In the genomic region with DNA sequence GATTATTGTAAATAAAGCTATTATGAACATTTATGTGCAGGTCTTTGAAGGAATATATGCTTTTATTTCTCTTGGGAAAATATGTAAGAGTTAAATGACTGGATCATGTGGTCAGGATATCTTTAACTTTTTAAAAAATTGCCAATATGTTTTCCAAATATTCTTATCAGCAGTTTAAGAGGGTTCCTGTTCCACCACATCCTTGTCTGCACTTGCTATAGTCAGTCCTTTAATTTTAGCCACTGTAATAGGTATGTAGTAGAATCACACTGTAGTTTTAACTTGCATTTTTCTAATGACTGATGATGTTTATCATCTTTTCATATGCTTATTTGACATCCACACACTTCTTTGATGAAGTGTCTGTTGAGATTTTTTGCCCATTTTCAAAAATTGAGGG, we compare ENCODE assay signal across 31 cellular contexts. TPM values are rescaled to one million over a fixed set of nuclear protein-coding genes. Genes with fewer than 3 reads are reported as not detected.
DNase-seq lines count a peak whose midpoint lies in the region; ATAC-seq, FAIRE-seq and TF ChIP-seq lines count a peak whose summit lies in the region.
"Had no signal": no experiment of that assay in that cellular context is flagged by ENCODE, and none has a peak within 500 bp of the region (broad histone marks: within the 10 kb centered on the region; RNA-seq: fewer than 3 reads in every experiment).

No MANE protein-coding gene starts in this region.

- H3K79me2 ChIP-seq in HepG2 (ENCODE audit: insufficient read depth, low read length) = no peaks in the 10 kb centered on the region
- no peaks in the 10 kb centered on the region for H3K79me2 ChIP-seq in K562 (ENCODE audit: control insufficient read depth, insufficient read depth, low read length)

- no peak for TF ChIP-seq POLR2A in HepG2 (IDR thresholded peaks at IDR 0.05; ENCODE audit: insufficient read depth in 1 of 2, low read depth in 2 of 2, low read length in 2 of 2)
- TF ChIP-seq POLR2A in right lobe of liver (IDR thresholded peaks at IDR 0.05) = no peak
- no peak for TF ChIP-seq POLR2A in A549 (IDR thresholded peaks at IDR 0.05; ENCODE audit: low read length)
- TF ChIP-seq POLR2A in K562 (conservative IDR thresholded peaks at IDR 0.05) = no peak

- TF ChIP-seq EP300 in HepG2 (IDR thresholded peaks at IDR 0.05; ENCODE audit: low read depth in 2 of 2, low read length in 2 of 2) (no peak), HepG2 (CRISPR knock-in tag; IDR thresholded peaks at IDR 0.05; ENCODE audit: borderline replicate concordance) (no peak), A549 (IDR thresholded peaks at IDR 0.05) (no peak), K562 (IDR thresholded peaks at IDR 0.05; ENCODE audit: low read length) (no peak)

- H3K9ac ChIP-seq in HepG2 (ENCODE audit: insufficient read depth, low read depth, low read length) = no peak overlapping the region
- H3K9ac ChIP-seq in K562 (ENCODE audit: insufficient read depth in 1 of 2, low read depth in 2 of 2, low read length in 2 of 2) = no peak overlapping the region
- H3K9ac ChIP-seq: BLaER1; BLaER1 treated with 17β-estradiol and CSF1 and Interleukin-3, amounts not matched to agents 10 nM and 100 nM had no signal

- FAIRE-seq in HepG2 (lab: Jason Lieb, UNC) (no peak), A549 (lab: Jason Lieb, UNC) (no peak), K562 (lab: Jason Lieb, UNC) (no peak)
- FAIRE-seq: A204.1, D721Med had no signal

- no peak for TF ChIP-seq CTCF in HepG2 (CRISPR knock-in tag; IDR thresholded peaks at IDR 0.05)
- TF ChIP-seq CTCF in right lobe of liver (IDR thresholded peaks at IDR 0.05) = no peak
- TF ChIP-seq CTCF in A549 (IDR thresholded peaks at IDR 0.05) = no peak
- TF ChIP-seq CTCF in K562 (IDR thresholded peaks at IDR 0.05 in 2 of 3, conservative IDR thresholded peaks at IDR 0.05 in 1 of 3; ENCODE audit: insufficient read depth in 2 of 3, low read depth in 1 of 3, low read length in 3 of 3) = no peak

- H3K4me1 ChIP-seq in HepG2 (ENCODE audit: insufficient read depth, low read length) (no peaks in the 10 kb centered on the region), right lobe of liver (no peaks in the 10 kb centered on the region), A549 (no peaks in the 10 kb centered on the region), K562 (replicated peaks in 1 of 2; ENCODE audit: control insufficient read depth in 2 of 2, insufficient read depth in 2 of 2, low read length in 2 of 2) (no peaks in the 10 kb centered on the region)
- H3K4me1 ChIP-seq: BE2C; BLaER1; BLaER1 treated with 17β-estradiol and CSF1 and Interleukin-3, amounts not matched to agents 10 nM and 100 nM; Caco-2 had no signal

- ATAC-seq in HepG2 = no peak
- ATAC-seq in right lobe of liver = no peak
- ATAC-seq in A549 = no peak
- ATAC-seq in K562 = no peak
- ATAC-seq: CD8-positive, alpha-beta T cell had no signal

- CTCF ChIA-PET in HepG2 (lab: Yijun Ruan, JAX; ENCODE audit: low intra/inter-chr PET ratio, low total read pairs) (no interaction called here), A549 (lab: Yijun Ruan, JAX) (interaction anchor here (0.6 kb wide), 1 partner anchor 331 kb away, joined by 3 read pairs; no protein-coding TSS in a partner anchor), K562 (lab: Yijun Ruan, JAX; ENCODE audit: low intra/inter-chr PET ratio) (interaction anchor here (0.6 kb wide), 1 partner anchor 16 kb away, joined by 3 read pairs; no protein-coding TSS in a partner anchor)

- H3K36me3 ChIP-seq in HepG2 (replicated peaks in 1 of 2; ENCODE audit: control insufficient read depth in 1 of 2, insufficient read depth in 2 of 2, low read length in 2 of 2) (no peaks in the 10 kb centered on the region), right lobe of liver (no peaks in the 10 kb centered on the region), K562 (ENCODE audit: control insufficient read depth, insufficient read depth, low read length) (no peaks in the 10 kb centered on the region)
- H3K36me3 ChIP-seq: BE2C; BLaER1; BLaER1 treated with 17β-estradiol and CSF1 and Interleukin-3, amounts not matched to agents 10 nM and 100 nM had no signal

- H3K4me3 ChIP-seq in HepG2 (replicated peaks in 1 of 3; ENCODE audit: insufficient read depth in 1 of 3, low read depth in 2 of 3, low read length in 3 of 3) (no peak overlapping the region), right lobe of liver (no peak overlapping the region), A549 (no peak overlapping the region), K562 (no peak overlapping the region)
- H3K4me3 ChIP-seq: BLaER1; BLaER1 treated with 17β-estradiol and CSF1 and Interleukin-3, amounts not matched to agents 10 nM and 100 nM had no signal

- intact Hi-C loops in HepG2 (cut with micrococcal nuclease; ENCODE audit: unreplicated experiment) = no loop called here
- intact Hi-C loops in right lobe of liver (cut with DNase I) = no loop called here
- intact Hi-C loops in K562 (cut with micrococcal nuclease) = no loop called here

- H3K4me2 ChIP-seq in HepG2 (ENCODE audit: low read depth, low read length) (no peak overlapping the region), A549 (no peak overlapping the region), K562 (ENCODE audit: insufficient read depth, low read length) (no peak overlapping the region)
- H3K4me2 ChIP-seq: BLaER1; BLaER1 treated with 17β-estradiol and CSF1 and Interleukin-3, amounts not matched to agents 10 nM and 100 nM had no signal

- TF ChIP-seq RAD21 in HepG2 (CRISPR knock-in tag; IDR thresholded peaks at IDR 0.05) = no peak
- TF ChIP-seq RAD21 in A549 (conservative IDR thresholded peaks at IDR 0.05 in 1 of 2, IDR thresholded peaks at IDR 0.05 in 1 of 2) = no peak
- no peak for TF ChIP-seq RAD21 in K562 (CRISPR knock-in tag; conservative IDR thresholded peaks at IDR 0.05 in 1 of 2, IDR thresholded peaks at IDR 0.05 in 1 of 2)

- no peaks in the 10 kb centered on the region for H3K27me3 ChIP-seq in HepG2 (ENCODE audit: control insufficient read depth in 1 of 2, insufficient read depth in 2 of 2, low read length in 2 of 2)
- no peaks in the 10 kb centered on the region for H3K27me3 ChIP-seq in right lobe of liver
- no peaks in the 10 kb centered on the region for H3K27me3 ChIP-seq in K562 (ENCODE audit: control insufficient read depth in 2 of 2, insufficient read depth in 2 of 2, low read length in 2 of 2)
- H3K27me3 ChIP-seq: BE2C; BLaER1; BLaER1 treated with 17β-estradiol and CSF1 and Interleukin-3, amounts not matched to agents 10 nM and 100 nM had no signal

- in situ Hi-C loops in HepG2 (cut with HindIII; ENCODE audit: extremely low pct_ligation_motif_present, low pct_unique_long_range_greater_than_20kb) (no loop called here), K562 (cut with MboI) (no loop called here), ACHN (cut with HindIII; ENCODE audit: low pct_ligation_motif_present, low pct_unique_long_range_greater_than_20kb, low sequenced_read_pairs) (no loop called here)

- H3K27ac ChIP-seq in HepG2 (ENCODE audit: extremely low read length, insufficient read depth, low read length) (no peak overlapping the region), right lobe of liver (no peak overlapping the region), A549 (no peak overlapping the region), K562 (ENCODE audit: extremely low read depth, low read depth, low read length) (no peak overlapping the region)
- H3K27ac ChIP-seq: 22Rv1; BLaER1; BLaER1 treated with 17β-estradiol and CSF1 and Interleukin-3, amounts not matched to agents 10 nM and 100 nM; C4-2B had no signal

- DNase-seq in HepG2 (ENCODE audit: low spot score) (no peak), right lobe of liver (no peak), A549 (ENCODE audit: low read depth in 1 of 2, low spot score in 1 of 2) (no peak), K562 (ENCODE audit: extremely low read depth in 1 of 4, low spot score in 3 of 4) (no peak), ACHN (no peak), RPMI8226 (no peak)
- DNase-seq: 8988T; AML-193; BE2C; C1 segment of cervical spinal cord; Caco-2; Calu3; CD4-positive, alpha-beta memory T cell; CD4-positive, alpha-beta T cell; CD4-positive, CD25-positive, alpha-beta regulatory T cell; CD8-positive, alpha-beta memory T cell; CD8-positive, alpha-beta T cell; COR-L47; DMS 273 treated with DMSO at 0.1 percent for 48 hours; DMS153; DMS53; DMS79; DMS79 treated with DMSO at 0.1 percent for 48 hours; DND-41; EL had no signal

- POLR2A ChIA-PET in HepG2 (lab: Yijun Ruan, JAX) = no interaction called here
- POLR2A ChIA-PET in A549 (lab: Yijun Ruan, JAX) = no interaction called here
- POLR2A ChIA-PET in K562 (lab: Yijun Ruan, JAX) = no interaction called here

- BruUV-seq in HepG2 (replicated peaks; lab: Mats Ljungman, UMichigan) = no TSS peak
- no TSS peak for BruUV-seq in K562 (replicated peaks; lab: Mats Ljungman, UMichigan)

- H3K9me3 ChIP-seq in HepG2 (ENCODE audit: low read length) (no peaks in the 10 kb centered on the region), right lobe of liver (no peaks in the 10 kb centered on the region), A549 (no peaks in the 10 kb centered on the region), K562 (replicated peaks; ENCODE audit: control insufficient read depth, insufficient read depth, low read depth, low read length) (no peaks in the 10 kb centered on the region)
- H3K9me3 ChIP-seq: BE2C, BLaER1, Caco-2 had no signal

- H4K20me1 ChIP-seq in HepG2 (ENCODE audit: insufficient read depth, low read length) (no peaks in the 10 kb centered on the region), K562 (replicated peaks; ENCODE audit: control insufficient read depth, insufficient read depth, low read length) (no peaks in the 10 kb centered on the region)
- H4K20me1 ChIP-seq: BLaER1; BLaER1 treated with 17β-estradiol and CSF1 and Interleukin-3, amounts not matched to agents 10 nM and 100 nM had no signal

- no peak overlapping the region for H2AFZ ChIP-seq in HepG2 (ENCODE audit: low read length)
- no peak overlapping the region for H2AFZ ChIP-seq in K562 (ENCODE audit: low read depth, low read length)

- no peaks in the 10 kb centered on the region for H3K9me1 ChIP-seq in K562 (ENCODE audit: control insufficient read depth, insufficient read depth, low read length)

RNA-seq across cellular contexts. Expression of a gene that starts 23.6 kb away (rescaled TPM):
- total RNA-seq in HepG2 (2016; rRNA removed; fragmentation: Illumina TruSeq; extraction: Trizol) = 3.4 and 5.4 TPM in 2 replicates
- 0.30 and 1.5 TPM in 2 replicates for total RNA-seq in HepG2 (2016; cell fraction: cytosol; rRNA removed; fragmentation: Illumina TruSeq; extraction: Trizol; ENCODE audit: low read depth)
- 4.1 TPM in 2 replicates for total RNA-seq in HepG2 (2016; cell fraction: insoluble cytoplasmic fraction; rRNA removed; fragmentation: Illumina TruSeq; extraction: Trizol)
- 1.2 and 1.8 TPM in 2 replicates for total RNA-seq in HepG2 (2016; cell fraction: membrane; rRNA removed; fragmentation: Illumina TruSeq; extraction: Trizol)
- total RNA-seq in HepG2 (2016; cell fraction: nucleus; rRNA removed; fragmentation: Illumina TruSeq; extraction: Trizol) = 4.9 and 5.6 TPM in 2 replicates
- 12.8 and 12.9 TPM in 2 replicates for polyA plus RNA-seq in HepG2 (2011; rRNA removed)
- 6.4 and 8.1 TPM in 2 replicates for polyA plus RNA-seq in HepG2 (2011; cell fraction: cytosol; rRNA removed)
- 27.7 and 28.6 TPM in 2 replicates for polyA plus RNA-seq in HepG2 (2011; cell fraction: nucleus; rRNA removed)
- polyA plus RNA-seq in HepG2 (2012) = 14.5 and 17.1 TPM in 2 replicates
- 0.05 and 0.18 TPM in 2 replicates for polyA plus RNA-seq in HepG2 (2016; cell fraction: cytosol; fragmentation: Illumina TruSeq; extraction: Trizol; ENCODE audit: low read depth)
- polyA plus RNA-seq in HepG2 (2016; cell fraction: insoluble cytoplasmic fraction; fragmentation: Illumina TruSeq; extraction: Trizol; ENCODE audit: low read depth) = 2.4 and 2.5 TPM in 2 replicates
- 0.22 and 0.25 TPM in 2 replicates for polyA plus RNA-seq in HepG2 (2016; cell fraction: membrane; fragmentation: Illumina TruSeq; extraction: Trizol; ENCODE audit: low read depth)
- polyA plus RNA-seq in HepG2 (2016; cell fraction: nucleus; fragmentation: Illumina TruSeq; extraction: Trizol; ENCODE audit: insufficient read depth, low read depth) = 6.9 and 8.3 TPM in 2 replicates
- 3.8 and 23.2 TPM in 2 replicates for polyA minus RNA-seq in HepG2 (2011; rRNA and poly(A)+ RNA removed; ENCODE audit: low replicate concordance)
- 12.5 and 18.3 TPM in 2 replicates for polyA minus RNA-seq in HepG2 (2011; cell fraction: cytosol; rRNA and poly(A)+ RNA removed)
- 35.8 and 45.4 TPM in 2 replicates for polyA minus RNA-seq in HepG2 (2011; cell fraction: nucleus; rRNA and poly(A)+ RNA removed)
- total RNA-seq in right lobe of liver = 1 to 10 TPM; 3.0 to 8.9 (median 5.1) TPM
- polyA plus RNA-seq in A549 (2011; rRNA removed) = 2.6 and 5.1 TPM in 2 replicates
- polyA plus RNA-seq in A549 (2012; cell fraction: cytosol; rRNA removed) = 0.54 and 0.78 TPM in 2 replicates
- 0.94 and 1.3 TPM in 2 replicates for polyA plus RNA-seq in A549 (2012; cell fraction: nucleus; rRNA removed)
- 1.8 to 2.3 TPM (median 2.2 TPM) in 3 replicates for polyA plus RNA-seq in A549 (2017; fragmentation: RNase III; extraction: RNeasy Plus Mini Kit Qiagen cat#74134 plus additional on column Dnase treatment)
- 7.3 and 7.7 TPM in 2 replicates for polyA minus RNA-seq in A549 (2011; rRNA and poly(A)+ RNA removed)
- 0.97 and 1.3 TPM in 2 replicates for total RNA-seq in K562 (2011; cell fraction: chromatin; rRNA removed; ENCODE audit: low replicate concordance)
- 0.26 and 0.33 TPM in 2 replicates for total RNA-seq in K562 (2011; cell fraction: nucleolus; rRNA removed)
- total RNA-seq in K562 (2011; cell fraction: nucleoplasm; rRNA removed) = 0.44 and 0.69 TPM in 2 replicates
- 0.18 and 0.29 TPM in 2 replicates for total RNA-seq in K562 (2014; rRNA removed)
- 0.40 and 0.48 TPM in 2 replicates for total RNA-seq in K562 (2014; rRNA removed; fragmentation: Illumina TruSeq; extraction: Trizol)
- 0.45 and 0.47 TPM in 2 replicates for total RNA-seq in K562 (2015; rRNA removed; fragmentation: Illumina TruSeq; extraction: Trizol)
- 0.42 and 0.69 TPM in 2 replicates for total RNA-seq in K562 (2021)
- 1.2 and 1.4 TPM in 2 replicates for polyA plus RNA-seq in K562 (2011; rRNA removed)
- 0.50 and 0.52 TPM in 2 replicates for polyA plus RNA-seq in K562 (2011; cell fraction: cytosol; rRNA removed)
- polyA plus RNA-seq in K562 (2011; cell fraction: nucleus; rRNA removed) = 1.5 and 1.9 TPM in 2 replicates
- polyA plus RNA-seq in K562 (2012) = 0.36 and 0.40 TPM in 2 replicates
- polyA plus RNA-seq in K562 (2014; fragmentation: Illumina TruSeq; extraction: Trizol) = 0.28 and 0.31 TPM in 2 replicates
- polyA plus RNA-seq in K562 (2014; fragmentation: Nextera tagmentation; extraction: Ambion mirVana) = under 1 TPM; under 0.01 to 0.04 TPM
- 0.15 and 0.43 TPM in 2 replicates for polyA plus RNA-seq in K562 (2014; rRNA removed)
- 2.5 and 2.8 TPM in 2 replicates for polyA minus RNA-seq in K562 (2011; rRNA and poly(A)+ RNA removed)
- polyA minus RNA-seq in K562 (2011; cell fraction: cytosol; rRNA and poly(A)+ RNA removed) = 1.2 and 1.3 TPM in 2 replicates
- 1.6 and 2.3 TPM in 2 replicates for polyA minus RNA-seq in K562 (2011; cell fraction: nucleus; rRNA and poly(A)+ RNA removed)
